ENCODE assay signal across 9 cellular contexts in genomic region chr7:95246935-95247370, GRCh38.
DNase-seq lines count a peak whose midpoint lies in the region; ATAC-seq and TF ChIP-seq lines count a peak whose summit lies in the region.
"Had no signal": no experiment of that assay in that cellular context is flagged by ENCODE, and none has a peak within 500 bp of the region (broad histone marks: within the 10 kb centered on the region; RNA-seq: fewer than 3 reads in every experiment).

No MANE protein-coding gene starts in this region.

- H3K27ac ChIP-seq in H9 (ENCODE audit: insufficient read length, low read depth, low read length): no peak overlapping the region
- no peak overlapping the region for H3K27ac ChIP-seq in SU-DHL-6 (ENCODE audit: low read depth, low read length)
- no peak overlapping the region for H3K27ac ChIP-seq in fibroblast of lung (ENCODE audit: insufficient read depth, low read length)

- H3F3A ChIP-seq in SU-DHL-6 (ENCODE audit: insufficient read depth): no peaks in the 10 kb centered on the region

- H3K27me3 ChIP-seq in H9 (ENCODE audit: insufficient read depth, low read length) (no peaks in the 10 kb centered on the region), SU-DHL-6 (ENCODE audit: low read length) (no peaks in the 10 kb centered on the region), fibroblast of lung (ENCODE audit: control insufficient read depth, insufficient read depth, low read length) (no peaks in the 10 kb centered on the region)

- no peak overlapping the region for H3K23ac ChIP-seq in H9 (ENCODE audit: insufficient read length, low read depth, low read length)

- no peak overlapping the region for H4K91ac ChIP-seq in H9 (ENCODE audit: insufficient read length, low read depth, low read length)

- H3K9ac ChIP-seq in H9 (ENCODE audit: extremely low read depth, insufficient read length, low read length) (no peak overlapping the region), SU-DHL-6 (ENCODE audit: low read length) (no peak overlapping the region), fibroblast of lung (ENCODE audit: insufficient read depth, low read length) (no peak overlapping the region)

- no peaks in the 10 kb centered on the region for H3K79me1 ChIP-seq in H9 (ENCODE audit: insufficient read depth, low read depth, low read length, poor library complexity, severe bottlenecking)

- no peaks in the 10 kb centered on the region for H3K9me2 ChIP-seq in SU-DHL-6 (replicated peaks; ENCODE audit: insufficient read depth, low read length)

- H4K20me1 ChIP-seq in H9 (ENCODE audit: control insufficient read depth, insufficient read depth, insufficient read length): no peaks in the 10 kb centered on the region
- H4K20me1 ChIP-seq in SU-DHL-6 (ENCODE audit: low read depth, low read length): no peaks in the 10 kb centered on the region
- H4K20me1 ChIP-seq in fibroblast of lung (ENCODE audit: control insufficient read depth, extremely low read depth, insufficient read depth, low read length): no peaks in the 10 kb centered on the region

- H3K23me2 ChIP-seq in H9 (ENCODE audit: insufficient read length, low read depth, low read length, poor library complexity, severe bottlenecking): no peaks in the 10 kb centered on the region

- H4K5ac ChIP-seq in H9 (ENCODE audit: insufficient read length, low read depth, low read length): no peak overlapping the region

- H3K4me3 Mint-ChIP-seq in H9 (0 out of 5 replicates have a peak overlapping the region, but pooled peaks have one; percentile 6 to 8), naive B cell (no peak overlapping the region), T-helper 17 cell (no peak overlapping the region)
- H3K4me3 Mint-ChIP-seq: central memory CD8-positive, alpha-beta T cell had no signal

- H3K18ac ChIP-seq in H9 (ENCODE audit: insufficient read length, low read depth, low read length): no peak overlapping the region

- H3T11ph ChIP-seq in H9 (ENCODE audit: low read length): no peak overlapping the region

- H3K4me1 ChIP-seq in H9 (ENCODE audit: insufficient read depth, low read length) (peaks cover 4% of the 10 kb centered on the region; the same call in 1 of the 2 replicates), fibroblast of lung (ENCODE audit: control insufficient read depth, extremely low read depth, insufficient read depth, low read length) (no peaks in the 10 kb centered on the region)

- H3K9me3 ChIP-seq in H9 (ENCODE audit: control insufficient read depth, low read depth, low read length): no peaks in the 10 kb centered on the region
- H3K9me3 ChIP-seq in SU-DHL-6 (ENCODE audit: insufficient read depth, low read length): no peaks in the 10 kb centered on the region
- no peaks in the 10 kb centered on the region for H3K9me3 ChIP-seq in fibroblast of lung (ENCODE audit: control insufficient read depth, insufficient read depth, low read depth, low read length)
- H3K9me3 ChIP-seq in T-helper 17 cell (ENCODE audit: control insufficient read depth, low read length, poor library complexity, severe bottlenecking): no peaks in the 10 kb centered on the region

- H2AFZ ChIP-seq in H9 (ENCODE audit: low read length) (no peak overlapping the region), SU-DHL-6 (ENCODE audit: low read depth, low read length, severe bottlenecking) (no peak overlapping the region), fibroblast of lung (ENCODE audit: low read length) (no peak overlapping the region)

- H3K36me3 Mint-ChIP-seq in H9 (ENCODE audit: insufficient read depth in 1 of 3, low read depth in 3 of 3) (peaks cover 0 to 5% (median 0%) of the 10 kb centered on the region in 3 experiments; a peak in 3 of 7 replicates), naive B cell (no peaks in the 10 kb centered on the region), T-helper 17 cell (ENCODE audit: low read depth) (no peaks in the 10 kb centered on the region)

- ATAC-seq in naive B cell (ENCODE audit: low read depth in 2 of 2) (peak in 1 of 2 donors; percentile 46), T-helper 17 cell (no peak), HG02970 (IDR thresholded peaks at IDR 0.05; ENCODE audit: low FRiP score, unreplicated experiment) (no peak)

- no peak overlapping the region for H2BK15ac ChIP-seq in H9 (ENCODE audit: low read depth, low read length)

- H4K8ac ChIP-seq in H9 (replicated peaks; ENCODE audit: insufficient read length, low read depth, low read length): no peak overlapping the region

- peak; percentile 82 for TF ChIP-seq CTCF in H9 (conservative IDR thresholded peaks at IDR 0.05)
- peak; percentile 21 for TF ChIP-seq CTCF in SU-DHL-6 (IDR thresholded peaks at IDR 0.05; ENCODE audit: insufficient read depth, low read length, poor library complexity, severe bottlenecking)
- TF ChIP-seq CTCF in fibroblast of lung (conservative IDR thresholded peaks at IDR 0.05 in 1 of 2, IDR thresholded peaks at IDR 0.05 in 1 of 2; ENCODE audit: low read depth in 1 of 2, low read length in 2 of 2): peak; percentile 76 to 81

- H3K4me1 Mint-ChIP-seq in H9 (peaks cover 21 to 23% of the 10 kb centered on the region in 2 experiments), naive B cell (no peaks in the 10 kb centered on the region), T-helper 17 cell (peaks cover 2% of the 10 kb centered on the region)
- H3K4me1 Mint-ChIP-seq: central memory CD8-positive, alpha-beta T cell had no signal

- H3K14ac ChIP-seq in H9 (ENCODE audit: insufficient read depth, low read length): no peak overlapping the region

- WGBS in H9 (ENCODE audit: extremely low coverage, insufficient read length, low lambda C conversion rate): no CpG with 5 or more reads among the region's 5 CpGs

- no peak overlapping the region for H3K4ac ChIP-seq in H9 (ENCODE audit: low read depth, low read length)

- no peak overlapping the region for H2BK20ac ChIP-seq in H9 (ENCODE audit: low read depth, low read length, poor library complexity, severe bottlenecking)

- no peaks in the 10 kb centered on the region for H3K9me3 Mint-ChIP-seq in H9
- no peaks in the 10 kb centered on the region for H3K9me3 Mint-ChIP-seq in naive B cell
- H3K9me3 Mint-ChIP-seq: central memory CD8-positive, alpha-beta T cell had no signal

- H2BK5ac ChIP-seq in H9 (ENCODE audit: insufficient read length, low read length): no peak overlapping the region

- H3K4me2 ChIP-seq in H9 (ENCODE audit: insufficient read depth, insufficient read length, low read length): no peak overlapping the region
- H3K4me2 ChIP-seq in SU-DHL-6 (ENCODE audit: low read depth, low read length, poor library complexity, severe bottlenecking): no peak overlapping the region
- H3K4me2 ChIP-seq in fibroblast of lung (ENCODE audit: extremely low read depth, insufficient read depth, low read length): peak overlapping the region; percentile 30

- H2BK120ac ChIP-seq in H9 (ENCODE audit: low read depth, low read length, poor library complexity, severe bottlenecking): no peak overlapping the region

- no peaks in the 10 kb centered on the region for H3K79me2 ChIP-seq in H9 (ENCODE audit: insufficient read depth, low read length)
- no peaks in the 10 kb centered on the region for H3K79me2 ChIP-seq in SU-DHL-6 (ENCODE audit: insufficient read depth, low read length)
- no peaks in the 10 kb centered on the region for H3K79me2 ChIP-seq in fibroblast of lung (ENCODE audit: control insufficient read depth, insufficient read depth, low read length)

- H3K4me3 ChIP-seq in SU-DHL-6 (ENCODE audit: insufficient read depth, low read length, poor library complexity, severe bottlenecking): no peak overlapping the region
- H3K4me3 ChIP-seq in fibroblast of lung (replicated peaks in 1 of 4; ENCODE audit: control extremely low read depth in 1 of 4, insufficient read depth in 1 of 4, low read depth in 3 of 4, low read length in 4 of 4): peak overlapping the region in 2 of 4 experiments; percentile 14 to 50

- DNase-seq in GF-D8 (lab: John Stamatoyannopoulos, UW): peak; percentile 28
- DNase-seq in H9: peak; percentile 59
- peak; percentile 86 for DNase-seq in NCI-H1694 (lab: John Stamatoyannopoulos, UW)
- peak; percentile 73 to 86 for DNase-seq in fibroblast of lung (ENCODE audit: low read depth in 2 of 2)
- DNase-seq in naive B cell: peak; percentile 13
- no peak for DNase-seq in T-helper 17 cell

- H2BK12ac ChIP-seq in H9 (ENCODE audit: insufficient read length, low read depth, low read length): no peak overlapping the region

- H2AK5ac ChIP-seq in H9 (ENCODE audit: insufficient read length, low read length): no peak overlapping the region

- no peaks in the 10 kb centered on the region for H3K27me3 Mint-ChIP-seq in H9 (ENCODE audit: low read depth)
- no peaks in the 10 kb centered on the region for H3K27me3 Mint-ChIP-seq in naive B cell
- H3K27me3 Mint-ChIP-seq in T-helper 17 cell: peaks cover 25% of the 10 kb centered on the region

- H3K36me3 ChIP-seq in SU-DHL-6 (ENCODE audit: low read length) (no peaks in the 10 kb centered on the region), fibroblast of lung (ENCODE audit: control insufficient read depth, insufficient read depth, low read length) (no peaks in the 10 kb centered on the region)

- H3K56ac ChIP-seq in H9 (ENCODE audit: insufficient read length, low read depth, low read length): no peak overlapping the region

- no peak overlapping the region; a peak in 1 of 7 replicates for H3K27ac Mint-ChIP-seq in H9
- no peak overlapping the region for H3K27ac Mint-ChIP-seq in naive B cell
- no peak overlapping the region for H3K27ac Mint-ChIP-seq in T-helper 17 cell

Comparison
In these comparisons a context has a peak if more than half of its experiments do, and no peak if none do; other contexts are left out.
1. DNase-seq: peak in GF-D8 (single experiment), H9 (single experiment), NCI-H1694 (single experiment), fibroblast of lung (2 of 2) and naive B cell (single experiment); none in T-helper 17 cell (0 of 3).
2. H3K4me3 Mint-ChIP-seq: peak in H9 (2 of 2); none in naive B cell (0 of 8) and T-helper 17 cell (single experiment).
3. CTCF ChIP-seq: peak in every context shown above with its lines; median percentile 82 in H9; 78 in fibroblast of lung; 21 in SU-DHL-6.